8 cellular contexts compared by ENCODE assay signal in the genomic region with DNA sequence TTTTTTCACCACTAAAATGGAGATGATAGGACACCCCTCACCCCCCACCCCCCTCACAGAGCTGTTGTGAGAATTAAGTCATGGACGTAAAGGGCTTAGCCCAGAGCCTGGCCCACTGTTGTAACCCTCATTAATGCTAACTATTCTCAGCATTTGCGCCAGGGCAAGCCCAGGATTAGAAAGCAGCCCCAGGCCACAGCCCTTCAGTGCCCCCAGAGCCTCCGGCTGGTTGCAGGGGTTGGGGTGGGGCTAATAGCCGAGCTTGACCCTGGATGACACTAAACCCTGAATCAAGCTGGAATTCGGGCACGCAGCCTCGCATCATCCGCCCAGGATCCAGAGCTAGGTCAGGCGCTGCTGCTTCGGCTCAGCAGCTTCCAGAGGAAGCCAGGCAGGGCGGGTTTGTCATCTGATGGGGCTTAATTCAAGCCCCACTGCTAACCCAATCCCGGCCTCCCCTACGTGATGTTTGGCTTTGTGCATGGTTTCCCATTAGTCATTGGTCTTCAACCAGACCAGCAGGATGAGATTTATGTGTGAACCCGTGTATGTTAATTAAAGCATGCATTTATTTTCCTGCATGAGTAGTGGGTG. TPM values are rescaled to one million over a fixed set of nuclear protein-coding genes. Genes with fewer than 3 reads are reported as not detected.
DNase-seq lines count a peak whose midpoint lies in the region; ATAC-seq and TF ChIP-seq lines count a peak whose summit lies in the region.

No MANE protein-coding gene starts in this region.

- H3K4me1 Mint-ChIP-seq in endodermal cell: peaks cover 21% of the 10 kb centered on the region

- WGBS in endodermal cell (ENCODE audit: insufficient coverage in 1 of 2, insufficient read length in 1 of 2), 2 experiments: 51 to 67% methylated on average over 7 to 14 of the region's 14 CpGs

- H3K9ac ChIP-seq in endodermal cell (ENCODE audit: extremely low read depth, low read length, poor library complexity, severe bottlenecking): peak overlapping the region; percentile 76
- H3K9ac ChIP-seq in mucosa of rectum (ENCODE audit: low read depth in 1 of 2, low read length in 2 of 2): peak overlapping the region; percentile 75 to 83

- ATAC-seq in HG02623 (IDR thresholded peaks at IDR 0.05; ENCODE audit: unreplicated experiment) (no peak), GM21528 (IDR thresholded peaks at IDR 0.05; ENCODE audit: low FRiP score, unreplicated experiment) (no peak)

- peaks cover 3% of the 10 kb centered on the region; the same call in 1 of the 2 replicates for H4K20me1 ChIP-seq in PC-9 (ENCODE audit: insufficient read depth)

- no peaks in the 10 kb centered on the region for H3K27me3 ChIP-seq in PC-9 (ENCODE audit: insufficient read depth, low read depth)
- peaks cover 17% of the 10 kb centered on the region for H3K27me3 ChIP-seq in endodermal cell (ENCODE audit: control insufficient read depth, insufficient read depth, low read length, poor library complexity, severe bottlenecking)
- no peaks in the 10 kb centered on the region for H3K27me3 ChIP-seq in mucosa of rectum (ENCODE audit: control insufficient read depth in 2 of 2, insufficient read depth in 2 of 2, low read length in 2 of 2)

- 0 out of 2 replicates have a peak, but pooled peaks cover 6% of the 10 kb centered on the region for H3K36me3 ChIP-seq in PC-9 (ENCODE audit: low read depth)
- no peaks in the 10 kb centered on the region for H3K36me3 ChIP-seq in endodermal cell (ENCODE audit: control insufficient read depth, insufficient read depth, low read length)
- no peaks in the 10 kb centered on the region for H3K36me3 ChIP-seq in mucosa of rectum (ENCODE audit: control insufficient read depth in 2 of 2, insufficient read depth in 2 of 2, low read length in 2 of 2)

- peaks cover 35% of the 10 kb centered on the region for H3K79me2 ChIP-seq in PC-9 (ENCODE audit: low read depth)

- peak overlapping the region; percentile 91 for H3K4me2 ChIP-seq in PC-9

- intact Hi-C loops in PC-9 (cut with micrococcal nuclease; ENCODE audit: unreplicated experiment): loop anchor here (1.0 to 2.0 kb wide), 3 partner anchors 15 to 95 kb away; no protein-coding TSS in a partner anchor

- H3K4me1 ChIP-seq in PC-9 (replicated peaks; ENCODE audit: insufficient read depth): peaks cover 68% of the 10 kb centered on the region
- H3K4me1 ChIP-seq in endodermal cell (ENCODE audit: control insufficient read depth, insufficient read depth, low read length): peaks cover 5% of the 10 kb centered on the region
- peaks cover 21 to 30% of the 10 kb centered on the region in 2 donors for H3K4me1 ChIP-seq in mucosa of rectum (ENCODE audit: control insufficient read depth in 2 of 2, insufficient read depth in 2 of 2, low read length in 2 of 2)

- DNase-seq in GM04503 (ENCODE audit: low read depth): peak; percentile 49
- DNase-seq in PC-9: peak; percentile 69 to 79
- peak; percentile 83 for DNase-seq in endodermal cell
- DNase-seq in activated gamma-delta T cell (lab: John Stamatoyannopoulos, UW): no peak
- DNase-seq in NOMO-1 treated with DMSO at 0.1 percent for 48 hours (lab: John Stamatoyannopoulos, UW; ENCODE audit: unreplicated experiment): no peak

- no peaks in the 10 kb centered on the region for H3K9me3 Mint-ChIP-seq in endodermal cell

- peaks cover 28% of the 10 kb centered on the region for H3F3A ChIP-seq in PC-9 (ENCODE audit: insufficient read depth, low read depth)

- H3K4me3 ChIP-seq in PC-9 (peak overlapping the region; percentile 75; the same call in 1 of the 2 replicates), endodermal cell (ENCODE audit: low read length) (peak overlapping the region; percentile 89), mucosa of rectum (ENCODE audit: low read length in 2 of 2) (peak overlapping the region; percentile 82 to 84)

- H3K27me3 Mint-ChIP-seq in endodermal cell (ENCODE audit: insufficient read depth): peaks cover 21% of the 10 kb centered on the region

- H3K4me3 Mint-ChIP-seq in endodermal cell: peak overlapping the region; percentile 80

- H2AFZ ChIP-seq in PC-9: peak overlapping the region; percentile 92

- H3K9me3 ChIP-seq in PC-9 (ENCODE audit: insufficient read depth, low read depth) (no peaks in the 10 kb centered on the region), endodermal cell (ENCODE audit: control insufficient read depth, low read length) (no peaks in the 10 kb centered on the region), mucosa of rectum (ENCODE audit: control insufficient read depth in 2 of 2, low read length in 2 of 2) (no peaks in the 10 kb centered on the region)

- CTCF ChIA-PET in PC-9 (lab: Charles Lee): interaction anchor here (1.0 kb wide), 2 partner anchors 40 to 96 kb away, joined by 5 to 9 read pairs; no protein-coding TSS in a partner anchor

- TF ChIP-seq CTCF in PC-9 (conservative IDR thresholded peaks at IDR 0.05): no peak
- no peak for TF ChIP-seq CTCF in endodermal cell (conservative IDR thresholded peaks at IDR 0.05)

- H3K27ac ChIP-seq in PC-9 (peak overlapping the region; percentile 69), endodermal cell (ENCODE audit: low read depth, low read length) (peak overlapping the region; percentile 99), mucosa of rectum (ENCODE audit: low read depth in 2 of 2, low read length in 2 of 2) (peak overlapping the region; percentile 64 to 76)

- POLR2A ChIA-PET in PC-9 (lab: Charles Lee; ENCODE audit: unreplicated experiment): interaction anchor here (0.6 to 2.0 kb wide), 5 partner anchors 9 to 619 kb away, joined by 3 to 39 read pairs (median 7); no protein-coding TSS in a partner anchor

- BruUV-seq in PC-9 (replicated peaks; lab: Mats Ljungman, UMichigan): no TSS peak

- H3K36me3 Mint-ChIP-seq in endodermal cell (ENCODE audit: low read depth): no peaks in the 10 kb centered on the region

- no peaks in the 10 kb centered on the region for H3K9me2 ChIP-seq in PC-9 (ENCODE audit: insufficient read depth)

- H3K27ac Mint-ChIP-seq in endodermal cell: peak overlapping the region; percentile 75

RNA-seq across cellular contexts. Expression of gene MEGF9, which starts 1.2 kb away (rescaled TPM):
- total RNA-seq in PC-9 (2021) (30.3 and 35.7 TPM in 2 replicates), endodermal cell (10 to 100 TPM in 1 of 2 donors, 1 to 10 TPM in 1; 5.0 to 10.7 TPM)
- 15.5 TPM for polyA plus RNA-seq in endodermal cell (2013, experiment 1 of 2)
- 16.7 TPM for polyA plus RNA-seq in endodermal cell (2013, experiment 2 of 2)

Comparison
In these comparisons a context has a peak if more than half of its experiments do, and no peak if none do; other contexts are left out.
1. DNase-seq: peak in GM04503 (single experiment), PC-9 (2 of 2) and endodermal cell (single experiment); none in activated gamma-delta T cell (single experiment) and NOMO-1 treated with DMSO at 0.1 percent for 48 hours (single experiment).
2. Peak in every context shown above with its lines, with median percentiles within 50 percentile points of each other: H3K27ac ChIP-seq and H3K4me3 ChIP-seq.